1 cellular context compared by ENCODE assay signal in the genomic region with DNA sequence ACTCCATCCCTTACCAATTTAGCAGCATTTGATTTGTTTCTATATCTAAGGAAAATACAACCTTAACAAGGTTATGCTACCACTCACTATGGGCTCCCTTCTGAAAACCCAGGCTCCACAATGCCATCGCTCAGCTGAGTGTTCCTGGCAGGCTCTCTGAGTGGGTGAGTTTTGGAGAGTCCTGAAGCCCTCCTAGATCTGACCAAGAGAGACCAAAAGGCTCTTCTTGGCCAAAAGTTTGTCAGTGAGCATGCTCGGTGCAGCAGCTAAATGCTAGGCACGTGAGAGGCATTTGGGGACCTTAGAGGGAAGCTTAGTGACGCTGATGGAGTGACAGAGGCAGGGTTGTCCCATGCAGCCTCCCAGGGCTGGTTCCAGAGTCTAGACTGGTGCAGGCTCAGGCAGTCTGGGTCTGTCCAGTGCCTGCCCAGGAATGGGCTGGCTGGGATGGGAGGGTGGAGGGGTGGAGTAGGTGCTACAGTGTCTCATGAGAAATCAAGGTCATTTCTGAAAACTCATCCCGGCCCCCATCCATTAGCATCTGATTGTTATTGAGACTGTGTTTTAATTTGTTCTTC.
TF ChIP-seq lines count a peak whose summit lies in the region.

No MANE protein-coding gene starts in this region.

TF ChIP-seq in SK-N-SH, 30 proteins besides CTCF, POLR2A, EP300 and RAD21:
- TF ChIP-seq SIN3A (IDR thresholded peaks at IDR 0.05; ENCODE audit: borderline replicate concordance, low read depth, low read length) = no peak
- no peak for TF ChIP-seq SMC3 (IDR thresholded peaks at IDR 0.05; ENCODE audit: low read depth, low read length)
- TF ChIP-seq MEF2A (IDR thresholded peaks at IDR 0.05; ENCODE audit: borderline replicate concordance, low read depth) = no peak
- TF ChIP-seq, protein P1, sequence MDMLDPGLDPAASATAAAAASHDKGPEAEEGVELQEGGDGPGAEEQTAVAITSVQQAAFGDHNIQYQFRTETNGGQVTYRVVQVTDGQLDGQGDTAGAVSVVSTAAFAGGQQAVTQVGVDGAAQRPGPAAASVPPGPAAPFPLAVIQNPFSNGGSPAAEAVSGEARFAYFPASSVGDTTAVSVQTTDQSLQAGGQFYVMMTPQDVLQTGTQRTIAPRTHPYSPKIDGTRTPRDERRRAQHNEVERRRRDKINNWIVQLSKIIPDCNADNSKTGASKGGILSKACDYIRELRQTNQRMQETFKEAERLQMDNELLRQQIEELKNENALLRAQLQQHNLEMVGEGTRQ (IDR thresholded peaks at IDR 0.05; ENCODE audit: borderline replicate concordance, low read depth, low read length) = no peak
- TF ChIP-seq POLR2AphosphoS5 (IDR thresholded peaks at IDR 0.05; ENCODE audit: low read depth, low read length) = no peak
- TF ChIP-seq RXRA (IDR thresholded peaks at IDR 0.05; ENCODE audit: borderline replicate concordance, low read depth) = no peak
- no peak for TF ChIP-seq YY1 (IDR thresholded peaks at IDR 0.05; ENCODE audit: low read depth)
- TF ChIP-seq FOXJ3 (CRISPR knock-in tag; IDR thresholded peaks at IDR 0.05) = no peak
- no peak for TF ChIP-seq TAF1 (IDR thresholded peaks at IDR 0.05; ENCODE audit: borderline replicate concordance, low read depth, low read length)
